In genomic region chr2:207758010-207758409, GRCh38 we compare ENCODE assay signal across 15 cellular contexts. TPM values are rescaled to one million over a fixed set of nuclear protein-coding genes. Genes with fewer than 3 reads are reported as not detected.
DNase-seq lines count a peak whose midpoint lies in the region; ATAC-seq and TF ChIP-seq lines count a peak whose summit lies in the region.
"Had no signal": no experiment of that assay in that cellular context is flagged by ENCODE, and none has a peak within 500 bp of the region (broad histone marks: within the 10 kb centered on the region; RNA-seq: fewer than 3 reads in every experiment).

No MANE protein-coding gene starts in this region.

- H3K27me3 ChIP-seq in transverse colon: no peaks in the 10 kb centered on the region
- no peaks in the 10 kb centered on the region for H3K27me3 ChIP-seq in mesenchymal stem cell (ENCODE audit: control insufficient read depth in 1 of 2, insufficient read depth in 1 of 2, low read length in 2 of 2)
- H3K27me3 ChIP-seq: BLaER1 had no signal

- H2BK120ac ChIP-seq in mesenchymal stem cell (ENCODE audit: low read depth, low read length): no peak overlapping the region

- peaks cover 12% of the 10 kb centered on the region for H3K4me1 ChIP-seq in mucosa of descending colon (ENCODE audit: low read depth)
- H3K4me1 ChIP-seq in transverse colon: peaks cover 0 to 27% (median 9%) of the 10 kb centered on the region in 4 donors
- H3K4me1 ChIP-seq in mesenchymal stem cell (ENCODE audit: control insufficient read depth, insufficient read depth, low read depth, low read length): no peaks in the 10 kb centered on the region

- H2BK15ac ChIP-seq in mesenchymal stem cell (ENCODE audit: low read depth, poor library complexity, severe bottlenecking): no peak overlapping the region

- no peak overlapping the region for H2AFZ ChIP-seq in mesenchymal stem cell (ENCODE audit: low read depth, low read length)
- H2AFZ ChIP-seq: GM23248 had no signal

- H3K27ac ChIP-seq in 22Rv1 (peak overlapping the region; percentile 30; the same call in 1 of the 2 replicates), transverse colon (peak overlapping the region in 3 of 4 donors; percentile 14 to 46 (median 37)), mesenchymal stem cell (ENCODE audit: low read length, poor library complexity, severe bottlenecking) (no peak overlapping the region)
- H3K27ac ChIP-seq: BLaER1, C4-2B, GM23248 had no signal

- no peaks in the 10 kb centered on the region for H3K79me1 ChIP-seq in mesenchymal stem cell (replicated peaks; ENCODE audit: low read length, poor library complexity, severe bottlenecking)

- H4K8ac ChIP-seq in mesenchymal stem cell (ENCODE audit: low read length): no peak overlapping the region

- peak overlapping the region; percentile 44; the same call in 1 of the 2 replicates for H3K27ac Mint-ChIP-seq in WTC11
- H3K27ac Mint-ChIP-seq: CD4-positive, CD25-positive, alpha-beta regulatory T cell; CD8-positive, alpha-beta T cell had no signal

- in situ Hi-C loops in transverse colon (cut with MboI; ENCODE audit: low pct_ligation_motif_present in 1 of 4, low pct_unique_long_range_greater_than_20kb in 1 of 4, low sequenced_read_pairs in 3 of 4): no loop called here

- H3K4me2 ChIP-seq in mesenchymal stem cell (ENCODE audit: low read length, poor library complexity, severe bottlenecking): no peak overlapping the region
- H3K4me2 ChIP-seq: BLaER1 had no signal

- H3K9me3 ChIP-seq in mucosa of descending colon (no peaks in the 10 kb centered on the region), transverse colon (no peaks in the 10 kb centered on the region), mesenchymal stem cell (ENCODE audit: control insufficient read depth, low read length) (no peaks in the 10 kb centered on the region)
- H3K9me3 ChIP-seq: BLaER1 had no signal

- no peak overlapping the region for H3K9ac ChIP-seq in mesenchymal stem cell (ENCODE audit: low read length)
- H3K9ac ChIP-seq: BLaER1, GM23248 had no signal

- peaks cover 37% of the 10 kb centered on the region for H3K4me1 Mint-ChIP-seq in WTC11

- no peak for TF ChIP-seq EP300 in transverse colon (IDR thresholded peaks at IDR 0.05; ENCODE audit: low read depth)

- H3K14ac ChIP-seq in mesenchymal stem cell (ENCODE audit: low read length in 2 of 2): no peak overlapping the region

- POLR2A ChIA-PET in WTC11 (lab: Charles Lee): interaction anchor here (0.6 to 0.8 kb wide), 3 partner anchors 11 to 79 kb away, joined by 3 to 5 read pairs (median 5); partner anchors contain the start of gene FZD5

- no peak for TF ChIP-seq POLR2A in transverse colon (IDR thresholded peaks at IDR 0.05)

- no peak overlapping the region for H2BK5ac ChIP-seq in mesenchymal stem cell (ENCODE audit: low read depth, low read length, poor library complexity, severe bottlenecking)

- no peak overlapping the region for H4K91ac ChIP-seq in mesenchymal stem cell (ENCODE audit: low read length)

- H3K4me3 Mint-ChIP-seq in WTC11: no peak overlapping the region
- H3K4me3 Mint-ChIP-seq: CD4-positive, CD25-positive, alpha-beta regulatory T cell; CD8-positive, alpha-beta T cell; H9 had no signal

- no peak overlapping the region for H2AK5ac ChIP-seq in mesenchymal stem cell (ENCODE audit: low read length, severe bottlenecking)

- H3K27me3 Mint-ChIP-seq in WTC11 (ENCODE audit: low read depth): no peaks in the 10 kb centered on the region

- H3K36me3 ChIP-seq in mucosa of descending colon (ENCODE audit: low read depth): no peaks in the 10 kb centered on the region
- H3K36me3 ChIP-seq in transverse colon: peaks cover 0 to 18% (median 6%) of the 10 kb centered on the region in 4 donors
- H3K36me3 ChIP-seq in mesenchymal stem cell (ENCODE audit: control insufficient read depth in 1 of 2, insufficient read depth in 2 of 2, low read depth in 1 of 2, low read length in 2 of 2): peaks cover 3 to 16% of the 10 kb centered on the region in 2 experiments

- H3K23ac ChIP-seq in mesenchymal stem cell (ENCODE audit: low read length in 2 of 2): no peak overlapping the region

- intact Hi-C loops in mucosa of descending colon (cut with DNase I, micrococcal nuclease) (no loop called here), transverse colon (cut with DNase I; ENCODE audit: low total_unique reads) (no loop called here)

- CTCF ChIA-PET in WTC11 (lab: Charles Lee): interaction anchor here (2.0 kb wide), 1 partner anchor 282 kb away, joined by 9 read pairs; no protein-coding TSS in a partner anchor

- no peak for ATAC-seq in WTC11
- peak; percentile 57 for ATAC-seq in mucosa of descending colon
- ATAC-seq: CD8-positive, alpha-beta T cell; HCT116 had no signal

- H3K4me3 ChIP-seq in mucosa of descending colon (no peak overlapping the region), transverse colon (no peak overlapping the region), mesenchymal stem cell (ENCODE audit: insufficient read depth in 1 of 2, low read depth in 1 of 2, low read length in 2 of 2) (no peak overlapping the region)
- H3K4me3 ChIP-seq: BLaER1, GM23248 had no signal

- no peak overlapping the region for H3K4ac ChIP-seq in mesenchymal stem cell (ENCODE audit: low read depth in 1 of 2, low read length in 2 of 2)

- peaks cover 51% of the 10 kb centered on the region for H3K36me3 Mint-ChIP-seq in WTC11

- no peak for TF ChIP-seq CTCF in 22Rv1 (IDR thresholded peaks at IDR 0.05)
- no peak for TF ChIP-seq CTCF in WTC11 (IDR thresholded peaks at IDR 0.05)
- no peak for TF ChIP-seq CTCF in mucosa of descending colon (IDR thresholded peaks at IDR 0.05)
- TF ChIP-seq CTCF in transverse colon (IDR thresholded peaks at IDR 0.05): no peak

- DNase-seq in WTC11 (ENCODE audit: low spot score): no peak
- no peak for DNase-seq in mucosa of descending colon
- DNase-seq in transverse colon: no peak
- DNase-seq in mesenchymal stem cell: no peak
- no peak for DNase-seq in HUDEP-2 (lab: John Stamatoyannopoulos, UW; ENCODE audit: unreplicated experiment in 76 of 76)
- DNase-seq in D341Med (ENCODE audit: low spot score): no peak
- DNase-seq: CD4-positive, CD25-positive, alpha-beta regulatory T cell; CD8-positive, alpha-beta T cell; DND-41; GM23248; H9 had no signal

- no peak overlapping the region for H3K18ac ChIP-seq in mesenchymal stem cell (ENCODE audit: low read depth in 1 of 2, low read length in 2 of 2)

- H2BK12ac ChIP-seq in mesenchymal stem cell (ENCODE audit: low read length in 2 of 2): no peak overlapping the region

- H3K9me3 Mint-ChIP-seq in WTC11: no peaks in the 10 kb centered on the region
- H3K9me3 Mint-ChIP-seq: CD4-positive, CD25-positive, alpha-beta regulatory T cell; CD8-positive, alpha-beta T cell; H9 had no signal

TF ChIP-seq in WTC11, 78 proteins besides CTCF, POLR2A, EP300 and RAD21 (continues in another document):
- TF ChIP-seq SMAD4 (CRISPR knock-in tag; IDR thresholded peaks at IDR 0.05): no peak
- TF ChIP-seq, protein P1, sequence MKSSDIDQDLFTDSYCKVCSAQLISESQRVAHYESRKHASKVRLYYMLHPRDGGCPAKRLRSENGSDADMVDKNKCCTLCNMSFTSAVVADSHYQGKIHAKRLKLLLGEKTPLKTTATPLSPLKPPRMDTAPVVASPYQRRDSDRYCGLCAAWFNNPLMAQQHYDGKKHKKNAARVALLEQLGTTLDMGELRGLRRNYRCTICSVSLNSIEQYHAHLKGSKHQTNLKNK (CRISPR knock-in tag; IDR thresholded peaks at IDR 0.05): no peak
- TF ChIP-seq ZNF317 (CRISPR knock-in tag; IDR thresholded peaks at IDR 0.05; ENCODE audit: borderline replicate concordance, low read depth): no peak
- no peak for TF ChIP-seq OVOL2 (CRISPR knock-in tag; IDR thresholded peaks at IDR 0.05; ENCODE audit: borderline replicate concordance)
- TF ChIP-seq ARID4B (CRISPR knock-in tag; IDR thresholded peaks at IDR 0.05; ENCODE audit: borderline replicate concordance): no peak
- TF ChIP-seq FOXP1 (CRISPR knock-in tag; IDR thresholded peaks at IDR 0.05; ENCODE audit: borderline replicate concordance): no peak
- no peak for TF ChIP-seq TP53 (CRISPR knock-in tag; IDR thresholded peaks at IDR 0.05)

RNA-seq across cellular contexts. Expression of gene FZD5, which starts 11.7 kb away (rescaled TPM):
- 52.8 to 103 TPM (median 53.7 TPM) in 3 replicates for total RNA-seq in WTC11 (2021)
- 100 to 1,000 TPM in 2 of 3 donors, 10 to 100 TPM in 1; 89.9 to 140 (median 125) TPM for total RNA-seq in mucosa of descending colon
- 100 to 1,000 TPM in 3 of 4 donors, 10 to 100 TPM in 1; 70.3 to 150 (median 141) TPM for total RNA-seq in transverse colon
- 0.94 TPM for polyA plus RNA-seq in mesenchymal stem cell (2013, experiment 1 of 2)
- polyA plus RNA-seq in mesenchymal stem cell (2013, experiment 2 of 2): 0.99 TPM

RNA-seq across cellular contexts. Expression of gene CCNYL1, which starts 46.6 kb away (rescaled TPM):
- total RNA-seq in WTC11 (2021): 26.6 to 31.6 TPM (median 28.1 TPM) in 3 replicates
- total RNA-seq in mucosa of descending colon: 10 to 100 TPM; 27.8 to 53.9 (median 32.0) TPM
- total RNA-seq in transverse colon: 10 to 100 TPM; 30.0 to 99.5 (median 31.7) TPM
- 13.9 TPM for polyA plus RNA-seq in mesenchymal stem cell (2013, experiment 1 of 2)
- polyA plus RNA-seq in mesenchymal stem cell (2013, experiment 2 of 2): 14.8 TPM
